Comparison of ENCODE assay signal across 1 cellular context in the genomic region with DNA sequence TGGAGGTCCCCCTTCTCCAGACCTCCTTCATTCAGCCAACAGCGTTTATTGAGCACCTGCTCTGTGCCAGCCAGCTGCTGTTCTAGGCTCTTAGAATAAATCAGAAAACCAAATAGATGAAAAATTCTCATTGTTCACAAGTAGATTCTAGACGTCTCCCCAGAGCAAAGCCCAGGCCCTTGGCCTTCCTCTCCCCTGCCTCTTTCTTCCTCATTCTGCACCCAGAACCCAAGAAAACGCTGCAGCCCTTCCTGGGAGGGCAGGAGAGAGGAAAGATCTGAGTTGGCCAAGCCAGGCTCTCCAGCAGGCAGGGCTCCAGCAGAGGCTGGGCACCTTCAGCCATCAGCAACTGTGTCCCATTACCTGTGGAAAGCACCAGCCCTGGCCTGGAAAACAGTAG.
TF ChIP-seq lines count a peak whose summit lies in the region.

No MANE protein-coding gene starts in this region.

TF ChIP-seq in HepG2, 621 proteins besides CTCF, POLR2A, EP300 and RAD21:
- TF ChIP-seq ZBTB14 (CRISPR knock-in tag; IDR thresholded peaks at IDR 0.05) (no peak), ZNF432 (CRISPR knock-in tag; IDR thresholded peaks at IDR 0.05; ENCODE audit: borderline replicate concordance) (no peak), NONO (IDR thresholded peaks at IDR 0.05) (no peak), NONO (CRISPR knock-in tag; conservative IDR thresholded peaks at IDR 0.05) (no peak), ZFX (CRISPR knock-in tag; IDR thresholded peaks at IDR 0.05; ENCODE audit: low read depth) (no peak), ZNF891 (CRISPR knock-in tag; IDR thresholded peaks at IDR 0.05) (0 out of 2 replicates have a peak, but pooled peaks have one; percentile 30), NFE2L1 (CRISPR knock-in tag; IDR thresholded peaks at IDR 0.05; ENCODE audit: borderline replicate concordance) (no peak), SNAPC5 (CRISPR knock-in tag; IDR thresholded peaks at IDR 0.05; ENCODE audit: borderline replicate concordance) (no peak), RBM39 (IDR thresholded peaks at IDR 0.05; ENCODE audit: low read depth, low read length, poor library complexity, severe bottlenecking) (no peak), ARID3A (IDR thresholded peaks at IDR 0.05; ENCODE audit: low read depth, low read length) (no peak), ZUFSP (CRISPR knock-in tag; IDR thresholded peaks at IDR 0.05; ENCODE audit: borderline replicate concordance) (no peak), ZFP91 (CRISPR knock-in tag; IDR thresholded peaks at IDR 0.05; ENCODE audit: borderline replicate concordance) (no peak), ZNF207 (IDR thresholded peaks at IDR 0.05; ENCODE audit: borderline replicate concordance) (no peak), PAXIP1 (CRISPR knock-in tag; conservative IDR thresholded peaks at IDR 0.05) (no peak), ZNF441 (CRISPR knock-in tag; IDR thresholded peaks at IDR 0.05; ENCODE audit: borderline replicate concordance) (no peak), HMGA1 (CRISPR knock-in tag; conservative IDR thresholded peaks at IDR 0.05) (no peak)
- TF ChIP-seq, protein P1, sequence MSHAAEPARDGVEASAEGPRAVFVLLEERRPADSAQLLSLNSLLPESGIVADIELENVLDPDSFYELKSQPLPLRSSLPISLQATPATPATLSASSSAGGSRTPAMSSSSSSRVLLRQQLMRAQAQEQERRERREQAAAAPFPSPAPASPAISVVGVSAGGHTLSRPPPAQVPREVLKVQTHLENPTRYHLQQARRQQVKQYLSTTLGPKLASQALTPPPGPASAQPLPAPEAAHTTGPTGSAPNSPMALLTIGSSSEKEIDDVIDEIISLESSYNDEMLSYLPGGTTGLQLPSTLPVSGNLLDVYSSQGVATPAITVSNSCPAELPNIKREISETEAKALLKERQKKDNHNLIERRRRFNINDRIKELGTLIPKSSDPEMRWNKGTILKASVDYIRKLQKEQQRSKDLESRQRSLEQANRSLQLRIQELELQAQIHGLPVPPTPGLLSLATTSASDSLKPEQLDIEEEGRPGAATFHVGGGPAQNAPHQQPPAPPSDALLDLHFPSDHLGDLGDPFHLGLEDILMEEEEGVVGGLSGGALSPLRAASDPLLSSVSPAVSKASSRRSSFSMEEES (CRISPR knock-in tag; IDR thresholded peaks at IDR 0.05): no peak
- TF ChIP-seq, protein P2, sequence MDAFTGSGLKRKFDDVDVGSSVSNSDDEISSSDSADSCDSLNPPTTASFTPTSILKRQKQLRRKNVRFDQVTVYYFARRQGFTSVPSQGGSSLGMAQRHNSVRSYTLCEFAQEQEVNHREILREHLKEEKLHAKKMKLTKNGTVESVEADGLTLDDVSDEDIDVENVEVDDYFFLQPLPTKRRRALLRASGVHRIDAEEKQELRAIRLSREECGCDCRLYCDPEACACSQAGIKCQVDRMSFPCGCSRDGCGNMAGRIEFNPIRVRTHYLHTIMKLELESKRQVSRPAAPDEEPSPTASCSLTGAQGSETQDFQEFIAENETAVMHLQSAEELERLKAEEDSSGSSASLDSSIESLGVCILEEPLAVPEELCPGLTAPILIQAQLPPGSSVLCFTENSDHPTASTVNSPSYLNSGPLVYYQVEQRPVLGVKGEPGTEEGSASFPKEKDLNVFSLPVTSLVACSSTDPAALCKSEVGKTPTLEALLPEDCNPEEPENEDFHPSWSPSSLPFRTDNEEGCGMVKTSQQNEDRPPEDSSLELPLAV (CRISPR knock-in tag; conservative IDR thresholded peaks at IDR 0.05; ENCODE audit: low read depth): 0 out of 2 replicates have a peak, but pooled peaks have one; percentile 47
TF ChIP-seq in HepG2: peak in this region for 2.
